ENCODE assay signal across 9 cellular contexts in genomic region chr9:127796225-127796813, GRCh38. TPM values are rescaled to one million over a fixed set of nuclear protein-coding genes. Genes with fewer than 3 reads are reported as not detected.
DNase-seq lines count a peak whose midpoint lies in the region; ATAC-seq and TF ChIP-seq lines count a peak whose summit lies in the region.
"Had no signal": no experiment of that assay in that cellular context is flagged by ENCODE, and none has a peak within 500 bp of the region (broad histone marks: within the 10 kb centered on the region; RNA-seq: fewer than 3 reads in every experiment).

No MANE protein-coding gene starts in this region.

- no peak overlapping the region for H3K4me2 ChIP-seq in mammary epithelial cell (ENCODE audit: insufficient read depth, low read depth, low read length)

- H3K9ac ChIP-seq in mammary epithelial cell (ENCODE audit: insufficient read depth, low read length): no peak overlapping the region

- ATAC-seq in activated B cell treated with CpG ODN at 0.5 μM for 24 hours (ENCODE audit: low read depth) (peak; percentile 45), left colon (peak; percentile 45), HG03571 (IDR thresholded peaks at IDR 0.05; ENCODE audit: unreplicated experiment) (no peak), HG03378 (IDR thresholded peaks at IDR 0.05; ENCODE audit: unreplicated experiment) (no peak)

- H3K4me3 ChIP-seq in breast epithelium (no peak overlapping the region), mammary epithelial cell (replicated peaks in 1 of 3; ENCODE audit: insufficient read depth in 1 of 3, low read depth in 2 of 3, low read length in 3 of 3) (no peak overlapping the region)

- H3K27me3 ChIP-seq in breast epithelium (no peaks in the 10 kb centered on the region), mammary epithelial cell (ENCODE audit: insufficient read depth, low read length) (no peaks in the 10 kb centered on the region)

- BruUV-seq in mammary epithelial cell (replicated peaks; lab: Mats Ljungman, UMichigan): no TSS peak

- in situ Hi-C loops in mammary epithelial cell (cut with MboI; ENCODE audit: low sequenced_read_pairs in 2 of 2): no loop called here

- H3K9me3 ChIP-seq in breast epithelium (no peaks in the 10 kb centered on the region), mammary epithelial cell (replicated peaks; ENCODE audit: insufficient read depth, low read length) (no peaks in the 10 kb centered on the region)

- intact Hi-C loops in breast epithelium (cut with DNase I; ENCODE audit: low total_unique reads): no loop called here
- intact Hi-C loops in mammary epithelial cell (cut with micrococcal nuclease): no loop called here
- intact Hi-C loops in activated B cell treated with CpG ODN at 0.5 μM for 24 hours (cut with micrococcal nuclease): loop anchor here (1.0 kb wide), 1 partner anchor 10 kb away; the partner anchor contains the start of gene CDK9
- intact Hi-C loops in left colon (cut with DNase I, micrococcal nuclease): loop anchor here in 1 of 2 donors (10.0 kb wide), 1 partner anchor 78 kb away; the partner anchor contains the start of gene AK1

- H3K4me1 Mint-ChIP-seq in activated B cell treated with CpG ODN at 0.5 μM for 24 hours: peaks cover 32% of the 10 kb centered on the region

- H3K27me3 Mint-ChIP-seq in activated B cell treated with CpG ODN at 0.5 μM for 24 hours: no peaks in the 10 kb centered on the region

- peaks cover 20% of the 10 kb centered on the region for H3K36me3 Mint-ChIP-seq in activated B cell treated with CpG ODN at 0.5 μM for 24 hours (ENCODE audit: low read depth)

- H3K4me1 ChIP-seq in breast epithelium: peaks cover 2 to 12% of the 10 kb centered on the region in 2 donors
- peaks cover 3% of the 10 kb centered on the region for H3K4me1 ChIP-seq in mammary epithelial cell (ENCODE audit: insufficient read depth, low read length)

- WGBS in mammary epithelial cell (ENCODE audit: low coverage, missing lambda C conversion rate): 58% methylated on average over 8 of the region's 8 CpGs

- no peaks in the 10 kb centered on the region for H3K9me3 Mint-ChIP-seq in activated B cell treated with CpG ODN at 0.5 μM for 24 hours

- peak overlapping the region; percentile 64 for H3K4me3 Mint-ChIP-seq in activated B cell treated with CpG ODN at 0.5 μM for 24 hours

- peaks cover 2% of the 10 kb centered on the region for H3K79me2 ChIP-seq in mammary epithelial cell (ENCODE audit: insufficient read depth, low read length)

- H4K20me1 ChIP-seq in mammary epithelial cell (ENCODE audit: insufficient read depth, low read length): peaks cover 3% of the 10 kb centered on the region

- H3K27ac ChIP-seq in breast epithelium (peak overlapping the region; percentile 45 to 61), mammary epithelial cell (ENCODE audit: insufficient read depth, low read depth, low read length) (no peak overlapping the region)

- H3K27ac Mint-ChIP-seq in activated B cell treated with CpG ODN at 0.5 μM for 24 hours: peak overlapping the region; percentile 75

- dilution Hi-C loops in mammary epithelial cell (cut with HindIII; ENCODE audit: low sequenced_read_pairs): no loop called here

- no peak overlapping the region for H2AFZ ChIP-seq in mammary epithelial cell (ENCODE audit: low read depth, low read length)

- no peak for TF ChIP-seq POLR2A in breast epithelium (IDR thresholded peaks at IDR 0.05)

- POLR2A ChIA-PET in activated B cell treated with CpG ODN at 0.5 μM for 24 hours (lab: Charles Lee): interaction anchor here (0.6 to 2.3 kb wide), 12 partner anchors 10 to 1033 kb away, joined by 3 to 14 read pairs (median 4); partner anchors contain the start of genes CDK9, SH2D3C, ST6GALNAC4 and ST6GALNAC6

- no peak for DNase-seq in breast epithelium (ENCODE audit: low spot score in 2 of 2)
- DNase-seq in mammary epithelial cell: no peak
- DNase-seq in activated B cell treated with CpG ODN at 0.5 μM for 24 hours: no peak
- DNase-seq in left colon: peak in 1 of 2 donors; percentile 46
- DNase-seq in mesenteric fat pad (ENCODE audit: low spot score): no peak
- no peak for DNase-seq in 8988T
- DNase-seq: activated CD4-positive, alpha-beta T cell treated with anti-CD3 and anti-CD28 coated beads, Interleukin-2, amount 50 U/mL, for 1 hour had no signal

- H3K36me3 ChIP-seq in breast epithelium: no peaks in the 10 kb centered on the region
- H3K36me3 ChIP-seq in mammary epithelial cell (ENCODE audit: insufficient read depth, low read length): peaks cover 5% of the 10 kb centered on the region

- TF ChIP-seq CTCF in breast epithelium (IDR thresholded peaks at IDR 0.05) (no peak), mammary epithelial cell (conservative IDR thresholded peaks at IDR 0.05 in 1 of 2, IDR thresholded peaks at IDR 0.05 in 1 of 2; ENCODE audit: extremely low read depth in 1 of 2, insufficient read depth in 1 of 2, low read depth in 1 of 2, low read length in 2 of 2) (no peak), activated B cell treated with CpG ODN at 0.5 μM for 24 hours (IDR thresholded peaks at IDR 0.05) (no peak)

- CTCF ChIA-PET in mammary epithelial cell (lab: Charles Lee; ENCODE audit: low non-redundant PET) (no interaction called here), activated B cell treated with CpG ODN at 0.5 μM for 24 hours (lab: Charles Lee) (interaction anchor here (1.0 to 1.6 kb wide), 2 partner anchors 9 to 123 kb away, joined by 3 to 4 read pairs; no protein-coding TSS in a partner anchor)

RNA-seq across cellular contexts. Expression of gene FPGS, which starts 6.4 kb away (rescaled TPM):
- 100 to 1,000 TPM in 1 of 3 donors, 10 to 100 TPM in 2; 56.3 to 108 (median 78.6) TPM for total RNA-seq in breast epithelium
- total RNA-seq in mammary epithelial cell: 10 to 100 TPM; 59.5 to 85.8 TPM
- polyA plus RNA-seq in mammary epithelial cell: 56.0 TPM
- 43.0 TPM for polyA minus RNA-seq in mammary epithelial cell
- total RNA-seq in activated B cell treated with CpG ODN at 0.5 μM for 24 hours: 105 and 135 TPM in 2 replicates
- total RNA-seq in left colon: 10 to 100 TPM; 31.4 to 47.0 TPM
- total RNA-seq in mesenteric fat pad: 108 TPM

RNA-seq across cellular contexts. Expression of gene CDK9, which starts 10.5 kb away (rescaled TPM):
- 10 to 100 TPM; 60.0 to 70.4 (median 63.9) TPM for total RNA-seq in breast epithelium
- 10 to 100 TPM; 63.5 to 71.6 TPM for total RNA-seq in mammary epithelial cell
- 73.8 TPM for polyA plus RNA-seq in mammary epithelial cell
- polyA minus RNA-seq in mammary epithelial cell: 66.3 TPM
- total RNA-seq in activated B cell treated with CpG ODN at 0.5 μM for 24 hours: 132 and 137 TPM in 2 replicates
- total RNA-seq in left colon: 10 to 100 TPM; 70.4 to 87.4 TPM
- total RNA-seq in mesenteric fat pad: 105 TPM

RNA-seq across cellular contexts. Expression of gene SH2D3C, which starts 17.9 kb away (rescaled TPM):
- 10 to 100 TPM in 1 of 3 donors, 1 to 10 TPM in 2; 6.0 to 15.4 (median 6.9) TPM for total RNA-seq in breast epithelium
- under 1 TPM; under 0.01 to 0.19 TPM for total RNA-seq in mammary epithelial cell
- 0.08 TPM for polyA plus RNA-seq in mammary epithelial cell
- polyA minus RNA-seq in mammary epithelial cell: not detected
- total RNA-seq in activated B cell treated with CpG ODN at 0.5 μM for 24 hours: 49.2 and 51.8 TPM in 2 replicates
- 1 to 10 TPM; 2.8 to 3.1 TPM for total RNA-seq in left colon
- 28.1 TPM for total RNA-seq in mesenteric fat pad

RNA-seq across cellular contexts. Expression of gene ENG, which starts 58.1 kb away (rescaled TPM):
- total RNA-seq in breast epithelium: 10 to 100 TPM; 21.5 to 50.8 (median 30.9) TPM
- total RNA-seq in mammary epithelial cell: 10 to 100 TPM in 1 of 2 donors, 1 to 10 TPM in 1; 4.0 to 32.2 TPM
- polyA plus RNA-seq in mammary epithelial cell: 15.1 TPM
- polyA minus RNA-seq in mammary epithelial cell: 29.8 TPM
- 4.8 and 6.1 TPM in 2 replicates for total RNA-seq in activated B cell treated with CpG ODN at 0.5 μM for 24 hours
- 10 to 100 TPM; 15.1 to 26.5 TPM for total RNA-seq in left colon
- total RNA-seq in mesenteric fat pad: 243 TPM

Comparison
In these comparisons a context has a peak if more than half of its experiments do, and no peak if none do; other contexts are left out.
1. ATAC-seq: peak in activated B cell treated with CpG ODN at 0.5 μM for 24 hours (single experiment) and left colon (single experiment); none in HG03571 (single experiment) and HG03378 (single experiment).